In the genomic region with DNA sequence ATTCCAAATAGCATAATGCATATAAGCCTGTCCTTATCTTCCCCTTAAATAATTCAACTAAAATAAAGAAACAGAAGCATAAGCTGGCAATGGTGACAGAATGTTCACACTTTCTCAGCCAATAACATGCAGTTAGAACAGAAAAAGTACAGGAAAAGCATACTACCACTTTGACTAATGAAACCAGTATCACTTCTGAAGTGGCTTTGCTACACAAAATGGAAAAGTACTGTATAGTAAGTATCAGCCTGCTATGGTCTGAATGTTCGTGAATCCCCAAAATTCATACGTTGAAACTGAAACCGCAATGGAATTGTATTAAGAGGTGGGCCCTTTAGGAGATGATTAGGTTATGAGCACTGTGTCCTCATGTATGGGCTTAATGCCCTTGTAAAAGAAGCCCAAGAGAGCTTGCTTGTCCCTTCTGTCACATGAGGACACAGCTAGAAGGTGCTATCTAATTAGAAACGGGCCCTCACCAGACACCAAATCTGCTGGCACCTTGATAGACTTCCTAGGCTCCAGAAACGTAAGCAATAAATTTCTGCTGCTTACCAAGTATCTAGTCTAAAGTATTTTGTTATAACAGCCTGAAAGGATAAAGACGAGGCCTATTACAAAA, we compare ENCODE assay signal across 25 cellular contexts.
A peak's percentile ranks its signal among the peaks of the same experiment; 100 is the strongest.
DNase-seq lines count a peak whose midpoint lies in the region; ATAC-seq and TF ChIP-seq lines count a peak whose summit lies in the region.
"Had no signal": no experiment of that assay in that cellular context is flagged by ENCODE, and none has a peak within 500 bp of the region (broad histone marks: within the 10 kb centered on the region; RNA-seq: fewer than 3 reads in every experiment).

No MANE protein-coding gene starts in this region.

- no peaks in the 10 kb centered on the region for H3K9me3 ChIP-seq in ovary
- H3K9me3 ChIP-seq: breast epithelium, colonic mucosa, spleen, tibial artery had no signal

- intact Hi-C loops in ovary (cut with DNase I) = no loop called here

- H3K4me1 ChIP-seq in ovary (ENCODE audit: insufficient read depth) = no peaks in the 10 kb centered on the region
- H3K4me1 ChIP-seq: breast epithelium, colonic mucosa, spleen, tibial artery had no signal

- H3K27me3 ChIP-seq in ovary = no peaks in the 10 kb centered on the region
- H3K27me3 ChIP-seq: breast epithelium, colonic mucosa, spleen, tibial artery had no signal

- DNase-seq in medulla oblongata (ENCODE audit: extremely low spot score) = no peak
- DNase-seq in ovary = no peak
- DNase-seq: activated CD8-positive, alpha-beta memory T cell treated with anti-CD3 and anti-CD28 coated beads, Interleukin-2, amount 50 U/mL, for 4 hours; activated gamma-delta T cell; colonic mucosa; effector memory CD8-positive, alpha-beta T cell; mesenchymal stem cell; naive B cell; NCI-H1092 treated with DMSO at 0.1 percent for 48 hours; NCI-H2029; NCI-H226; NCI-H774; PC-3; retina; SIG-M5; spleen; stimulated activated CD4-positive, alpha-beta T cell treated with anti-CD3 and anti-CD28 coated beads, Interleukin-4, amount 100 ng/mL, for 1 hour; T-cell; tibial artery had no signal

- TF ChIP-seq EP300 in ovary (IDR thresholded peaks at IDR 0.05) = no peak

- no peak overlapping the region for H3K4me3 ChIP-seq in ovary
- H3K4me3 ChIP-seq: breast epithelium, colonic mucosa, spleen, tibial artery had no signal

- H3K36me3 ChIP-seq in ovary = no peaks in the 10 kb centered on the region
- H3K36me3 ChIP-seq: colonic mucosa, spleen, tibial artery had no signal

- H3K27ac ChIP-seq in ovary = no peak overlapping the region
- H3K27ac ChIP-seq: breast epithelium, colonic mucosa, tibial artery had no signal

- no peak for TF ChIP-seq CTCF in ovary (IDR thresholded peaks at IDR 0.05)

- WGBS in ovary, 3 donors = 92 to 95% (median 93%) methylated on average over 6 of the region's 6 CpGs

- TF ChIP-seq POLR2A in ovary (IDR thresholded peaks at IDR 0.05) = no peak

- ATAC-seq in GM18498 (IDR thresholded peaks at IDR 0.05; ENCODE audit: unreplicated experiment) (peak; percentile 78), GM18511 (IDR thresholded peaks at IDR 0.05; ENCODE audit: unreplicated experiment) (peak; percentile 55), HG02588 (IDR thresholded peaks at IDR 0.05; ENCODE audit: unreplicated experiment) (peak; percentile 72), HG03520 (IDR thresholded peaks at IDR 0.05; ENCODE audit: unreplicated experiment) (peak; percentile 81), HG02759 (IDR thresholded peaks at IDR 0.05; ENCODE audit: unreplicated experiment) (no peak)
- ATAC-seq: effector memory CD8-positive, alpha-beta T cell; PC-3; T-cell had no signal
